14 cellular contexts compared by ENCODE assay signal in the genomic region with DNA sequence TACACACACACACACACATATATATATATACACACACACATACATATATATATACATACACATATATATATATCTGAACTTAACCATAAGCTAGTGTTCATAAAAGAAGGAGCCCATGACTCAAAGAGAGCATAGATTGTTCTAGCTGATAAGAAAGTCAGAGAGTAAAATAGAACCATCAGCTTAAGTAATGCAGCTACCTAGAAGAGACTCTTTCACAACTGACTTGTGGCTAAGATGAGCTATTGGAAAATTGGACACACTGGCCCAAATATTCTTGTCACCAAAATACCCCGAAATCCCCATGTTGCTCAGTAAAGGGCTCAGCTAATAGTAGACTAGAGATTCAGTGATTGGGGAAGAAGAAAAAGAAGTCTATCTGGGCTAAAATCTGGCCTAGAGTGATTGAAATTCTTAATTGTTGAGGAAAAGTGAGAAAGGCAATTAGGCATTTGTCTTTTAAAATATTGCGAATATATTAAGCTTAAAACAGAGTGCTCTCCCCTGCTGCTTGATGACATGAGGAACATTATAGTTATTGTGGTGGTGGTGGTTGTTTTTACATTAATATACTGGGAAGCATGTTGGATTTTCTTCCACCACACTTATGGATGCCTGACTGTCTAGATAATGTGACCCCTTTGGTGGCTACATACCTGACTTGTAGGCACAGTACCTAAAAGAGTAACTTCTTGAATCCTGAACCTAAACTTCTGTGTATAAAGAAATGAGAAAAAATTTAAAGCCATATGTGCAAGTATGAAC. TPM values are rescaled to one million over a fixed set of nuclear protein-coding genes. Genes with fewer than 3 reads are reported as not detected.
A peak's percentile ranks its signal among the peaks of the same experiment; 100 is the strongest.
DNase-seq lines count a peak whose midpoint lies in the region; ATAC-seq and TF ChIP-seq lines count a peak whose summit lies in the region.
"Had no signal": no experiment of that assay in that cellular context is flagged by ENCODE, and none has a peak within 500 bp of the region (broad histone marks: within the 10 kb centered on the region; RNA-seq: fewer than 3 reads in every experiment).

No MANE protein-coding gene starts in this region.

- CTCF ChIA-PET in activated CD4-positive, alpha-beta T cell treated with anti-CD3 and anti-CD28 coated beads for 36 hours (lab: Charles Lee), result interaction anchor here (0.5 to 2.1 kb wide), 14 partner anchors 10 to 552 kb away, joined by 3 to 16 read pairs (median 4); a partner anchor contains a TSS

- H3K9ac ChIP-seq in Loucy (ENCODE audit: low read depth, low read length, poor library complexity, severe bottlenecking), result no peak overlapping the region

- peak overlapping the region; percentile 93 for H3K4me3 Mint-ChIP-seq in activated CD4-positive, alpha-beta T cell treated with anti-CD3 and anti-CD28 coated beads for 36 hours
- H3K4me3 Mint-ChIP-seq in activated T-helper 2 cell treated with anti-CD3 and anti-CD28 coated beads, Interferon-gamma antibody, Interleukin-2, Interleukin-4, amounts not matched to agents 10 μg/mL and 5 μg/mL and 100 μg/mL, durations not matched to agents 14 hours and 24 hours and 36 hours (ENCODE audit: low read depth), result peak overlapping the region; percentile 71

- H4K20me1 ChIP-seq in Loucy (ENCODE audit: insufficient read depth, low read length, poor library complexity, severe bottlenecking), result no peaks in the 10 kb centered on the region
- no peaks in the 10 kb centered on the region for H4K20me1 ChIP-seq in osteoblast (ENCODE audit: insufficient read depth, low read length)

- no peaks in the 10 kb centered on the region for H3K36me3 ChIP-seq in Loucy (ENCODE audit: insufficient read depth, low read length)
- no peaks in the 10 kb centered on the region for H3K36me3 ChIP-seq in osteoblast (ENCODE audit: insufficient read depth, low read length)
- H3K36me3 ChIP-seq: upper lobe of left lung had no signal

- H3K27ac Mint-ChIP-seq in activated CD4-positive, alpha-beta T cell treated with anti-CD3 and anti-CD28 coated beads for 36 hours, result peak overlapping the region; percentile 92
- peak overlapping the region; percentile 99 for H3K27ac Mint-ChIP-seq in activated T-helper 2 cell treated with anti-CD3 and anti-CD28 coated beads, Interferon-gamma antibody, Interleukin-2, Interleukin-4, amounts not matched to agents 10 μg/mL and 5 μg/mL and 100 μg/mL, durations not matched to agents 14 hours and 24 hours and 36 hours

- no peaks in the 10 kb centered on the region for H3K9me3 Mint-ChIP-seq in activated CD4-positive, alpha-beta T cell treated with anti-CD3 and anti-CD28 coated beads for 36 hours (ENCODE audit: low read depth)
- no peaks in the 10 kb centered on the region for H3K9me3 Mint-ChIP-seq in activated T-helper 2 cell treated with anti-CD3 and anti-CD28 coated beads, Interferon-gamma antibody, Interleukin-2, Interleukin-4, amounts not matched to agents 10 μg/mL and 5 μg/mL and 100 μg/mL, durations not matched to agents 14 hours and 24 hours and 36 hours

- 0 out of 2 replicates have a peak, but pooled peaks cover 4% of the 10 kb centered on the region for H3F3A ChIP-seq in Loucy (ENCODE audit: low read depth)

- POLR2A ChIA-PET in activated CD4-positive, alpha-beta T cell treated with anti-CD3 and anti-CD28 coated beads for 36 hours (lab: Charles Lee), result interaction anchor here (0.6 to 1.9 kb wide), 9 partner anchors 9 to 67 kb away, joined by 3 to 21 read pairs (median 4); no protein-coding TSS in a partner anchor

- H3K27me3 Mint-ChIP-seq in activated CD4-positive, alpha-beta T cell treated with anti-CD3 and anti-CD28 coated beads for 36 hours, result no peaks in the 10 kb centered on the region
- H3K27me3 Mint-ChIP-seq in activated T-helper 2 cell treated with anti-CD3 and anti-CD28 coated beads, Interferon-gamma antibody, Interleukin-2, Interleukin-4, amounts not matched to agents 10 μg/mL and 5 μg/mL and 100 μg/mL, durations not matched to agents 14 hours and 24 hours and 36 hours (ENCODE audit: low read depth), result no peaks in the 10 kb centered on the region

- intact Hi-C loops in activated CD4-positive, alpha-beta T cell treated with anti-CD3 and anti-CD28 coated beads for 36 hours (cut with DNase I, micrococcal nuclease), result loop anchor here (1.0 to 5.0 kb wide), 4 partner anchors 17 to 1628 kb away; a partner anchor contains a TSS
- intact Hi-C loops in activated T-helper 2 cell treated with anti-CD3 and anti-CD28 coated beads, Interferon-gamma antibody, Interleukin-2, Interleukin-4, amounts not matched to agents 10 μg/mL and 5 μg/mL and 100 μg/mL, durations not matched to agents 14 hours and 24 hours and 36 hours (cut with micrococcal nuclease), result loop anchor here (1.0 to 5.0 kb wide), 5 partner anchors 13 to 63 kb away; a partner anchor contains a TSS

- no peak overlapping the region for H3K4me3 ChIP-seq in Loucy (ENCODE audit: low read length, poor library complexity, severe bottlenecking)
- no peak overlapping the region for H3K4me3 ChIP-seq in osteoblast (ENCODE audit: insufficient read depth, low read length)
- H3K4me3 ChIP-seq: body of pancreas, upper lobe of left lung had no signal

- H3K4me2 ChIP-seq in Loucy (ENCODE audit: low read depth, low read length, poor library complexity, severe bottlenecking) (peak overlapping the region; percentile 11), osteoblast (ENCODE audit: insufficient read depth, low read length) (no peak overlapping the region)

- H3K27ac ChIP-seq in osteoblast (ENCODE audit: low read depth, low read length), result no peak overlapping the region
- H3K27ac ChIP-seq: body of pancreas, epithelial cell of prostate had no signal

- H3K27me3 ChIP-seq in Loucy (ENCODE audit: insufficient read depth, low read length, poor library complexity, severe bottlenecking) (no peaks in the 10 kb centered on the region), osteoblast (ENCODE audit: insufficient read depth, low read length) (no peaks in the 10 kb centered on the region)
- H3K27me3 ChIP-seq: body of pancreas, upper lobe of left lung had no signal

- H3K4me1 ChIP-seq in Loucy (ENCODE audit: insufficient read depth, low read length, poor library complexity, severe bottlenecking), result peaks cover 43% of the 10 kb centered on the region
- no peaks in the 10 kb centered on the region for H3K4me1 ChIP-seq in osteoblast (ENCODE audit: insufficient read depth, low read length)

- no peak for TF ChIP-seq CTCF in Loucy (conservative IDR thresholded peaks at IDR 0.05; ENCODE audit: low read length)
- no peak for TF ChIP-seq CTCF in osteoblast (IDR thresholded peaks at IDR 0.05; ENCODE audit: extremely low read depth, low read depth, low read length)

- H2AFZ ChIP-seq in Loucy (ENCODE audit: low read length), result no peak overlapping the region
- H2AFZ ChIP-seq in osteoblast (ENCODE audit: low read length), result no peak overlapping the region

- H3K9me2 ChIP-seq in Loucy (replicated peaks; ENCODE audit: low read depth, low read length), result no peaks in the 10 kb centered on the region

- H3K9me3 ChIP-seq in Loucy (ENCODE audit: insufficient read depth, low read depth, low read length), result no peaks in the 10 kb centered on the region
- H3K9me3 ChIP-seq in osteoblast (ENCODE audit: low read depth, low read length), result no peaks in the 10 kb centered on the region
- H3K9me3 ChIP-seq: body of pancreas, upper lobe of left lung had no signal

- ATAC-seq in activated CD4-positive, alpha-beta T cell treated with anti-CD3 and anti-CD28 coated beads for 36 hours, result peak; percentile 59
- ATAC-seq: body of pancreas, left ventricle myocardium superior had no signal

- H3K36me3 Mint-ChIP-seq in activated CD4-positive, alpha-beta T cell treated with anti-CD3 and anti-CD28 coated beads for 36 hours (ENCODE audit: low read depth), result peaks cover 88% of the 10 kb centered on the region
- H3K36me3 Mint-ChIP-seq in activated T-helper 2 cell treated with anti-CD3 and anti-CD28 coated beads, Interferon-gamma antibody, Interleukin-2, Interleukin-4, amounts not matched to agents 10 μg/mL and 5 μg/mL and 100 μg/mL, durations not matched to agents 14 hours and 24 hours and 36 hours (ENCODE audit: low read depth), result peaks cover 88% of the 10 kb centered on the region

- peaks cover 77% of the 10 kb centered on the region for H3K4me1 Mint-ChIP-seq in activated CD4-positive, alpha-beta T cell treated with anti-CD3 and anti-CD28 coated beads for 36 hours
- peaks cover 82% of the 10 kb centered on the region for H3K4me1 Mint-ChIP-seq in activated T-helper 2 cell treated with anti-CD3 and anti-CD28 coated beads, Interferon-gamma antibody, Interleukin-2, Interleukin-4, amounts not matched to agents 10 μg/mL and 5 μg/mL and 100 μg/mL, durations not matched to agents 14 hours and 24 hours and 36 hours (ENCODE audit: low read depth)

- no peak for DNase-seq in activated CD4-positive, alpha-beta T cell treated with anti-CD3 and anti-CD28 coated beads for 36 hours
- no peak for DNase-seq in activated CD4-positive, alpha-beta T cell treated with anti-CD3 and anti-CD28 coated beads, Interleukin-2, amount 50 U/mL, for 48 hours
- no peak for DNase-seq in activated T-helper 2 cell treated with anti-CD3 and anti-CD28 coated beads, Interferon-gamma antibody, Interleukin-2, Interleukin-4, amounts not matched to agents 10 μg/mL and 5 μg/mL and 100 μg/mL, durations not matched to agents 14 hours and 24 hours and 36 hours (ENCODE audit: low spot score)
- DNase-seq in osteoblast (ENCODE audit: insufficient read length, low spot score, missing footprints), result peak; percentile 44
- no peak for DNase-seq in C1 segment of cervical spinal cord (lab: John Stamatoyannopoulos, UW)
- DNase-seq in putamen (ENCODE audit: low spot score), result no peak
- no peak for DNase-seq in globus pallidus (ENCODE audit: low spot score)
- DNase-seq: hypothalamus, left ventricle myocardium superior, upper lobe of left lung had no signal

- H3K79me2 ChIP-seq in Loucy (ENCODE audit: insufficient read depth, low read length) (no peaks in the 10 kb centered on the region), osteoblast (ENCODE audit: insufficient read depth, low read length) (no peaks in the 10 kb centered on the region)

RNA-seq across cellular contexts. Expression of a gene that starts 6.3 kb away (rescaled TPM):
- total RNA-seq in activated CD4-positive, alpha-beta T cell treated with anti-CD3 and anti-CD28 coated beads for 36 hours, result 100 to 1,000 TPM; 103 to 108 TPM
- 74.6 and 78.8 TPM in 2 replicates for total RNA-seq in activated T-helper 2 cell treated with anti-CD3 and anti-CD28 coated beads, Interferon-gamma antibody, Interleukin-2, Interleukin-4, amounts not matched to agents 10 μg/mL and 5 μg/mL and 100 μg/mL, durations not matched to agents 14 hours and 24 hours and 36 hours
- not detected in 2 replicates for total RNA-seq in osteoblast
- total RNA-seq: body of pancreas, osteocyte had no signal

Comparison
In these comparisons a context has a peak if more than half of its experiments do, and no peak if none do; other contexts are left out.
1. RNA of a gene that starts 6.3 kb away (total RNA-seq): 103 to 108 TPM in activated CD4-positive, alpha-beta T cell treated with anti-CD3 and anti-CD28 coated beads for 36 hours and 74.6 to 78.8 TPM in activated T-helper 2 cell treated with anti-CD3 and anti-CD28 coated beads, Interferon-gamma antibody, Interleukin-2, Interleukin-4, amounts not matched to agents 10 μg/mL and 5 μg/mL and 100 μg/mL, durations not matched to agents 14 hours and 24 hours and 36 hours; not detected in osteoblast; every median in the first group is over 10 times any median in the second.